ENCODE assay signal across 37 cellular contexts in genomic region chr2:168809537-168809936, GRCh38. TPM values are rescaled to one million over a fixed set of nuclear protein-coding genes. Genes with fewer than 3 reads are reported as not detected.
"Had no signal": no experiment of that assay in that cellular context is flagged by ENCODE, and none has a peak within 500 bp of the region (broad histone marks: within the 10 kb centered on the region; RNA-seq: fewer than 3 reads in every experiment).

No MANE protein-coding gene starts in this region.

- H3K27ac ChIP-seq: adrenal gland, ascending aorta, breast epithelium, cardiac muscle cell, coronary artery, heart left ventricle, VCaP had no signal

- FAIRE-seq: frontal cortex had no signal

- H3K4me3 ChIP-seq: adrenal gland, ascending aorta, breast epithelium, cardiac muscle cell, coronary artery, dorsolateral prefrontal cortex, heart left ventricle had no signal

- H3K4me1 Mint-ChIP-seq: activated B cell treated with CpG ODN at 0.5 μM for 24 hours; activated CD8-positive, alpha-beta memory T cell treated with anti-CD3 and anti-CD28 coated beads, Interleukin-2, amount 10 ng/mL, durations not matched to agents 7 days and 5 days; activated naive CD4-positive, alpha-beta T cell treated with anti-CD3 and anti-CD28 coated beads, Interleukin-2, amount 50 U/mL, for 24 hours; activated naive CD8-positive, alpha-beta T cell treated with anti-CD3 and anti-CD28 coated beads for 36 hours; activated naive CD8-positive, alpha-beta T cell treated with anti-CD3 and anti-CD28 coated beads, Interleukin-2, amount 50 U/mL, for 24 hours; T-helper 17 cell had no signal

- H3K27me3 ChIP-seq: adrenal gland, ascending aorta, breast epithelium, cardiac muscle cell, dorsolateral prefrontal cortex, heart left ventricle had no signal

- H3K4me3 Mint-ChIP-seq: activated B cell treated with CpG ODN at 0.5 μM for 24 hours; activated CD4-positive, alpha-beta memory T cell treated with anti-CD3 and anti-CD28 coated beads for 36 hours; activated CD8-positive, alpha-beta memory T cell treated with anti-CD3 and anti-CD28 coated beads, Interleukin-2, amount 10 ng/mL, durations not matched to agents 7 days and 5 days; activated CD8-positive, alpha-beta T cell treated with anti-CD3 and anti-CD28 coated beads, Interleukin-2, amount 10 ng/mL, durations not matched to agents 7 days and 5 days; activated naive CD4-positive, alpha-beta T cell treated with anti-CD3 and anti-CD28 coated beads for 36 hours; activated naive CD4-positive, alpha-beta T cell treated with anti-CD3 and anti-CD28 coated beads, Interleukin-2, amount 50 U/mL, for 24 hours; activated naive CD8-positive, alpha-beta T cell treated with anti-CD3 and anti-CD28 coated beads for 36 hours; activated naive CD8-positive, alpha-beta T cell treated with anti-CD3 and anti-CD28 coated beads, Interleukin-2, amount 50 U/mL, for 24 hours; activated T-helper 1 cell treated with anti-CD3 and anti-CD28 coated beads, Interleukin-12 subunit alpha, Interleukin-12 subunit beta, Interleukin-2, Interleukin-4 antibody, amounts not matched to agents 30 ng/mL and 10 ng/mL and 1 ng/mL, durations not matched to agents 14 hours and 24 hours and 36 hours; brain; dendritic cell treated with granulocyte-macrophage colony-stimulating factor and Interleukin-4, amounts not matched to agents 40 ng/mL and 50 ng/mL, for 4 days; endodermal cell; T-helper 17 cell had no signal

- H3K36me3 Mint-ChIP-seq: activated CD4-positive, alpha-beta memory T cell treated with anti-CD3 and anti-CD28 coated beads for 36 hours; activated CD8-positive, alpha-beta memory T cell treated with anti-CD3 and anti-CD28 coated beads, Interleukin-2, amount 10 ng/mL, durations not matched to agents 7 days and 5 days; activated naive CD4-positive, alpha-beta T cell treated with anti-CD3 and anti-CD28 coated beads, Interleukin-2, amount 50 U/mL, for 24 hours; activated naive CD8-positive, alpha-beta T cell treated with anti-CD3 and anti-CD28 coated beads for 36 hours; brain had no signal

- H3K9me3 ChIP-seq: adrenal gland, ascending aorta, breast epithelium, heart left ventricle had no signal

- H3K9me3 Mint-ChIP-seq: activated B cell treated with CpG ODN at 0.5 μM for 24 hours; activated CD4-positive, alpha-beta memory T cell treated with anti-CD3 and anti-CD28 coated beads for 36 hours; activated naive CD4-positive, alpha-beta T cell treated with anti-CD3 and anti-CD28 coated beads for 36 hours; activated naive CD4-positive, alpha-beta T cell treated with anti-CD3 and anti-CD28 coated beads, Interleukin-2, amount 50 U/mL, for 24 hours; activated naive CD8-positive, alpha-beta T cell treated with anti-CD3 and anti-CD28 coated beads for 36 hours; activated naive CD8-positive, alpha-beta T cell treated with anti-CD3 and anti-CD28 coated beads, Interleukin-2, amount 50 U/mL, for 24 hours; activated T-helper 1 cell treated with anti-CD3 and anti-CD28 coated beads, Interleukin-12 subunit alpha, Interleukin-12 subunit beta, Interleukin-2, Interleukin-4 antibody, amounts not matched to agents 30 ng/mL and 10 ng/mL and 1 ng/mL, durations not matched to agents 14 hours and 24 hours and 36 hours; activated T-helper 2 cell treated with anti-CD3 and anti-CD28 coated beads, Interferon-gamma antibody, Interleukin-2, Interleukin-4, amounts not matched to agents 10 μg/mL and 5 μg/mL and 100 μg/mL, durations not matched to agents 14 hours and 24 hours and 36 hours; brain; dendritic cell treated with granulocyte-macrophage colony-stimulating factor and Interleukin-4, amounts not matched to agents 40 ng/mL and 50 ng/mL, for 4 days; endodermal cell had no signal

- H3K27ac Mint-ChIP-seq: activated B cell treated with CpG ODN at 0.5 μM for 24 hours; activated CD4-positive, alpha-beta memory T cell treated with anti-CD3 and anti-CD28 coated beads for 36 hours; activated CD8-positive, alpha-beta memory T cell treated with anti-CD3 and anti-CD28 coated beads, Interleukin-2, amount 10 ng/mL, durations not matched to agents 7 days and 5 days; activated CD8-positive, alpha-beta T cell treated with anti-CD3 and anti-CD28 coated beads, Interleukin-2, amount 10 ng/mL, durations not matched to agents 7 days and 5 days; activated naive CD4-positive, alpha-beta T cell treated with anti-CD3 and anti-CD28 coated beads for 36 hours; activated naive CD4-positive, alpha-beta T cell treated with anti-CD3 and anti-CD28 coated beads, Interleukin-2, amount 50 U/mL, for 24 hours; activated naive CD8-positive, alpha-beta T cell treated with anti-CD3 and anti-CD28 coated beads for 36 hours; activated naive CD8-positive, alpha-beta T cell treated with anti-CD3 and anti-CD28 coated beads, Interleukin-2, amount 50 U/mL, for 24 hours; activated T-helper 1 cell treated with anti-CD3 and anti-CD28 coated beads, Interleukin-12 subunit alpha, Interleukin-12 subunit beta, Interleukin-2, Interleukin-4 antibody, amounts not matched to agents 30 ng/mL and 10 ng/mL and 1 ng/mL, durations not matched to agents 14 hours and 24 hours and 36 hours; activated T-helper 2 cell treated with anti-CD3 and anti-CD28 coated beads, Interferon-gamma antibody, Interleukin-2, Interleukin-4, amounts not matched to agents 10 μg/mL and 5 μg/mL and 100 μg/mL, durations not matched to agents 14 hours and 24 hours and 36 hours; brain; dendritic cell treated with granulocyte-macrophage colony-stimulating factor and Interleukin-4, amounts not matched to agents 40 ng/mL and 50 ng/mL, for 4 days; endodermal cell; T-helper 17 cell had no signal

- H3K36me3 ChIP-seq: adrenal gland, ascending aorta, breast epithelium, cardiac muscle cell had no signal

- ATAC-seq: activated CD4-positive, CD25-positive, alpha-beta regulatory T cell treated with anti-CD3 and anti-CD28 coated beads, Interleukin-2, amount 50 U/mL, for 24 hours; activated CD8-positive, alpha-beta memory T cell treated with anti-CD3 and anti-CD28 coated beads, Interleukin-2, amount 10 ng/mL, durations not matched to agents 7 days and 5 days; activated CD8-positive, alpha-beta T cell treated with anti-CD3 and anti-CD28 coated beads, Interleukin-2, amount 10 ng/mL, durations not matched to agents 7 days and 5 days; activated naive CD8-positive, alpha-beta T cell treated with anti-CD3 and anti-CD28 coated beads, Interleukin-2, amount 50 U/mL, for 24 hours; esophagus mucosa; heart left ventricle; T-helper 17 cell had no signal

- H3K27me3 Mint-ChIP-seq: activated B cell treated with CpG ODN at 0.5 μM for 24 hours; activated CD4-positive, alpha-beta memory T cell treated with anti-CD3 and anti-CD28 coated beads for 36 hours; activated naive CD4-positive, alpha-beta T cell treated with anti-CD3 and anti-CD28 coated beads, Interleukin-2, amount 50 U/mL, for 24 hours; activated naive CD8-positive, alpha-beta T cell treated with anti-CD3 and anti-CD28 coated beads for 36 hours; activated naive CD8-positive, alpha-beta T cell treated with anti-CD3 and anti-CD28 coated beads, Interleukin-2, amount 50 U/mL, for 24 hours; brain; dendritic cell treated with granulocyte-macrophage colony-stimulating factor and Interleukin-4, amounts not matched to agents 40 ng/mL and 50 ng/mL, for 4 days had no signal

- H3K4me1 ChIP-seq: ascending aorta, breast epithelium had no signal

- DNase-seq: activated B cell treated with CpG ODN at 0.5 μM for 24 hours; activated CD4-positive, alpha-beta memory T cell treated with anti-CD3 and anti-CD28 coated beads for 36 hours; activated CD4-positive, alpha-beta T cell treated with anti-CD3 and anti-CD28 coated beads for 48 hours; activated CD8-positive, alpha-beta memory T cell treated with anti-CD3 and anti-CD28 coated beads, Interleukin-2, amount 10 ng/mL, durations not matched to agents 7 days and 5 days; activated CD8-positive, alpha-beta memory T cell treated with anti-CD3 and anti-CD28 coated beads, Interleukin-2, amount 50 U/mL, for 4 hours; activated CD8-positive, alpha-beta T cell treated with anti-CD3 and anti-CD28 coated beads, Interleukin-2, amount 10 ng/mL, durations not matched to agents 7 days and 5 days; activated effector memory CD4-positive, alpha-beta T cell treated with anti-CD3 and anti-CD28 coated beads, Interleukin-2, amount 50 U/mL, for 16 hours; activated naive CD4-positive, alpha-beta T cell treated with anti-CD3 and anti-CD28 coated beads for 36 hours; activated naive CD8-positive, alpha-beta T cell treated with anti-CD3 and anti-CD28 coated beads for 36 hours; activated naive CD8-positive, alpha-beta T cell treated with anti-CD3 and anti-CD28 coated beads, Interleukin-2, amount 50 U/mL, for 24 hours; activated T-cell treated with anti-CD3 and anti-CD28 coated beads, Interleukin-2, amount 50 U/mL, for 1 hour; activated T-cell treated with anti-CD3 and anti-CD28 coated beads, Interleukin-2, amount 50 U/mL, for 48 hours; adrenal gland; central memory CD4-positive, alpha-beta T cell; cerebellar nuclear complex; effector memory CD4-positive, alpha-beta T cell; endodermal cell; foreskin fibroblast; glutamatergic neuron; heart left ventricle; T-helper 1 cell; T-helper 17 cell had no signal

RNA-seq across cellular contexts. Expression of gene NOSTRIN, which starts 7.1 kb away (rescaled TPM):
- total RNA-seq: activated B cell treated with CpG ODN at 0.5 μM for 24 hours; activated CD4-positive, alpha-beta memory T cell treated with anti-CD3 and anti-CD28 coated beads for 36 hours; activated CD8-positive, alpha-beta memory T cell treated with anti-CD3 and anti-CD28 coated beads for 36 hours; activated CD8-positive, alpha-beta memory T cell treated with anti-CD3 and anti-CD28 coated beads, Interleukin-2, amount 10 ng/mL, durations not matched to agents 7 days and 5 days; activated CD8-positive, alpha-beta T cell treated with anti-CD3 and anti-CD28 coated beads, Interleukin-2, amount 10 ng/mL, durations not matched to agents 7 days and 5 days; activated naive CD4-positive, alpha-beta T cell treated with anti-CD3 and anti-CD28 coated beads for 36 hours; activated naive CD8-positive, alpha-beta T cell treated with anti-CD3 and anti-CD28 coated beads for 36 hours; activated T-helper 1 cell treated with anti-CD3 and anti-CD28 coated beads, Interleukin-12 subunit alpha, Interleukin-12 subunit beta, Interleukin-2, Interleukin-4 antibody, amounts not matched to agents 30 ng/mL and 10 ng/mL and 1 ng/mL, durations not matched to agents 14 hours and 24 hours and 36 hours; activated T-helper 2 cell treated with anti-CD3 and anti-CD28 coated beads, Interferon-gamma antibody, Interleukin-2, Interleukin-4, amounts not matched to agents 10 μg/mL and 5 μg/mL and 100 μg/mL, durations not matched to agents 14 hours and 24 hours and 36 hours; T-helper 17 cell had no signal
